Comparison of ENCODE assay signal across 32 cellular contexts in the genomic region with DNA sequence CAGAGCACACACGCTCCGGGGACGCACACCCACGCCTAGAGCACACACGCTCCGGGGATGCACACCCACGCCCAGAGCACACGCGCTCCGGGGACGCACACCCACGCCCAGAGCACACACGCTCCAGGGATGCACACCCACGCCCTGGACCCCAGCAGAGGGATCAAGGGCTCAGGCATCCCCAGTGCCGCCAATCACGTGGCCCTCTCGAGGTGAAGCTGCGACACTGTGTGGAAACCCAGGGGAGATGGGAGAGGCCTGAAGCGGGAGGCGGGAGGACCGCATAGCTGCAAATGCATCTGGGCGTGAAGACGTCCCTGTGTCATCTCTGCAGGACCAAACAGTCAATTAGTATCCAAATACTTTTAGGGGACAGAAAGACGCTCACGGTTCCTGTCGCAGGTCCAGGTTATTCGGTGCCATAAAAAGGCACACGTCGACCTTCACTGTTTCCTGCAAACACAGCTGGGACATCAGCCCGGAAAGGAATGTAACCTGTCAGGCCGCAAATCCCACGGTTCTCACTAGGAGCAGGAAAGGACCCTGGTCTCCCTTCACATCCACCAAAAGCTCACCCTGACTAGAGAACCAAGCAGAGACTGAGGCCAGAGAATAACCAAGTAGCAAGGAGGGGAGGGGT. TPM values are rescaled to one million over a fixed set of nuclear protein-coding genes. Genes with fewer than 3 reads are reported as not detected.
DNase-seq lines count a peak whose midpoint lies in the region; ATAC-seq, FAIRE-seq and TF ChIP-seq lines count a peak whose summit lies in the region.
"Had no signal": no experiment of that assay in that cellular context is flagged by ENCODE, and none has a peak within 500 bp of the region (broad histone marks: within the 10 kb centered on the region; RNA-seq: fewer than 3 reads in every experiment).

No MANE protein-coding gene starts in this region.

- FAIRE-seq in kidney (lab: Jason Lieb, UNC): no peak
- FAIRE-seq: GM12891, HTR-8/SVneo had no signal

- H3K36me3 ChIP-seq in SK-N-MC (ENCODE audit: insufficient read depth, low read length) (no peaks in the 10 kb centered on the region), kidney (ENCODE audit: control insufficient read depth in 1 of 2, insufficient read depth in 2 of 2, low read length in 2 of 2) (no peaks in the 10 kb centered on the region), sigmoid colon (no peaks in the 10 kb centered on the region)
- H3K36me3 ChIP-seq: cardiac muscle cell had no signal

- DNase-seq in activated CD4-positive, CD25-positive, alpha-beta regulatory T cell treated with anti-CD3 and anti-CD28 coated beads, Interleukin-2, amount 50 U/mL, for 72 hours: peak; percentile 11
- DNase-seq in SK-N-MC (ENCODE audit: low read depth, low spot score) (no peak), kidney (peak; percentile 64), sigmoid colon (peak; percentile 56), T-cell (no peak), NCI-H2227 treated with DMSO at 0.1 percent for 48 hours (lab: John Stamatoyannopoulos, UW) (no peak), CD14-positive monocyte (ENCODE audit: low spot score) (no peak)
- DNase-seq: activated CD4-positive, alpha-beta T cell treated with anti-CD3 and anti-CD28 coated beads, Interleukin-2, amount 10 ng/mL, durations not matched to agents 7 days and 5 days; AML-193; COR-L47; DND-41; Kasumi-1; left ventricle myocardium superior; NCI-H1048; NCI-H187 treated with DMSO at 0.1 percent for 48 hours; NCI-H226; NCI-H82; psoas muscle; SHP77 treated with DMSO at 0.1 percent for 48 hours; stimulated activated CD4-positive, alpha-beta T cell treated with anti-CD3 and anti-CD28 coated beads, Interleukin-4, amount 100 ng/mL, for 4 hours; stimulated activated naive CD8-positive, alpha-beta T cell treated with anti-CD3 and anti-CD28 coated beads, Interleukin-15, Interleukin-2, amounts not matched to agents 100 U/mL and 50 U/mL, for 24 hours; T-helper 1 cell had no signal

- 72 to 86% methylated on average over 32 of the region's 32 CpGs for WGBS in sigmoid colon, 2 donors

- H3K36me3 Mint-ChIP-seq in T-cell (no peaks in the 10 kb centered on the region), CD14-positive monocyte (no peaks in the 10 kb centered on the region)

- no peaks in the 10 kb centered on the region for H3K27me3 Mint-ChIP-seq in T-cell
- H3K27me3 Mint-ChIP-seq in CD14-positive monocyte (ENCODE audit: low read depth in 3 of 3): peaks cover 0 to 5% (median 5%) of the 10 kb centered on the region in 3 donors
- H3K27me3 Mint-ChIP-seq: activated CD4-positive, alpha-beta T cell treated with anti-CD3 and anti-CD28 coated beads, Interleukin-2, amount 10 ng/mL, durations not matched to agents 7 days and 5 days had no signal

- H3K9ac ChIP-seq in SK-N-MC (ENCODE audit: insufficient read length) (no peak overlapping the region), kidney (ENCODE audit: low read length in 2 of 2) (no peak overlapping the region)

- H3K4me1 ChIP-seq in kidney (ENCODE audit: control insufficient read depth in 1 of 2, insufficient read depth in 1 of 2, low read depth in 1 of 2, low read length in 2 of 2): no peaks in the 10 kb centered on the region
- H3K4me1 ChIP-seq in sigmoid colon: peaks cover 0 to 24% (median 10%) of the 10 kb centered on the region in 4 donors
- H3K4me1 ChIP-seq: psoas muscle had no signal

- no peak for TF ChIP-seq CTCF in kidney (IDR thresholded peaks at IDR 0.05; ENCODE audit: borderline replicate concordance, extremely low read depth, insufficient read depth)
- TF ChIP-seq CTCF in sigmoid colon (IDR thresholded peaks at IDR 0.05): no peak
- no peak for TF ChIP-seq CTCF in CD14-positive monocyte (IDR thresholded peaks at IDR 0.05)

- CTCF ChIA-PET in T-cell (lab: Charles Lee): no interaction called here

- H3K4me3 ChIP-seq in SK-N-MC (no peak overlapping the region; the same call in 1 of the 2 replicates), kidney (ENCODE audit: low read length in 2 of 2) (no peak overlapping the region), sigmoid colon (no peak overlapping the region)
- H3K4me3 ChIP-seq: cardiac muscle cell, mucosa of descending colon, psoas muscle, smooth muscle cell, tibial nerve had no signal

- POLR2A ChIA-PET in T-cell (lab: Charles Lee): no interaction called here

- H3K4me3 Mint-ChIP-seq in T-cell (no peak overlapping the region), CD14-positive monocyte (no peak overlapping the region)
- H3K4me3 Mint-ChIP-seq: activated CD4-positive, alpha-beta T cell treated with anti-CD3 and anti-CD28 coated beads, Interleukin-2, amount 10 ng/mL, durations not matched to agents 7 days and 5 days; dendritic cell treated with granulocyte-macrophage colony-stimulating factor and Interleukin-4, amounts not matched to agents 40 ng/mL and 50 ng/mL, for 4 days had no signal

- TF ChIP-seq POLR2A in sigmoid colon (IDR thresholded peaks at IDR 0.05): no peak

- H3K9me3 ChIP-seq in SK-N-MC (ENCODE audit: low read depth, low read length) (no peaks in the 10 kb centered on the region), kidney (ENCODE audit: control insufficient read depth in 1 of 2, low read length in 2 of 2) (no peaks in the 10 kb centered on the region), sigmoid colon (no peaks in the 10 kb centered on the region)
- H3K9me3 ChIP-seq: mucosa of descending colon, psoas muscle, tibial nerve had no signal

- H3K9me3 Mint-ChIP-seq in T-cell (no peaks in the 10 kb centered on the region), CD14-positive monocyte (no peaks in the 10 kb centered on the region)
- H3K9me3 Mint-ChIP-seq: activated CD4-positive, alpha-beta T cell treated with anti-CD3 and anti-CD28 coated beads, Interleukin-2, amount 10 ng/mL, durations not matched to agents 7 days and 5 days; activated T-helper 2 cell treated with anti-CD3 and anti-CD28 coated beads, Interferon-gamma antibody, Interleukin-2, Interleukin-4, amounts not matched to agents 10 μg/mL and 5 μg/mL and 100 μg/mL, durations not matched to agents 14 hours and 24 hours and 36 hours; dendritic cell treated with granulocyte-macrophage colony-stimulating factor and Interleukin-4, amounts not matched to agents 40 ng/mL and 50 ng/mL, for 4 days had no signal

- no peak for ATAC-seq in activated CD4-positive, CD25-positive, alpha-beta regulatory T cell treated with anti-CD3 and anti-CD28 coated beads, Interleukin-2, amount 50 U/mL, for 24 hours
- ATAC-seq in T-cell (replicated peaks in 1 of 4): no peak
- ATAC-seq: left ventricle myocardium superior; mucosa of descending colon; psoas muscle; stimulated activated naive CD8-positive, alpha-beta T cell treated with anti-CD3 and anti-CD28 coated beads, Interleukin-15, Interleukin-2, amounts not matched to agents 100 U/mL and 50 U/mL, for 24 hours had no signal

- intact Hi-C loops in kidney (cut with DNase I) (no loop called here), sigmoid colon (cut with DNase I) (no loop called here), CD14-positive monocyte (cut with micrococcal nuclease) (no loop called here)

- H3K27me3 ChIP-seq in sigmoid colon: no peaks in the 10 kb centered on the region
- H3K27me3 ChIP-seq: cardiac muscle cell, tibial nerve had no signal

- H3K27ac ChIP-seq in SK-N-MC (peak overlapping the region; percentile 78), kidney (ENCODE audit: low read depth in 2 of 2, low read length in 2 of 2) (peak overlapping the region in 1 of 2 donors; percentile 6), sigmoid colon (no peak overlapping the region)
- H3K27ac ChIP-seq: cardiac muscle cell, psoas muscle, tibial nerve had no signal

- no peaks in the 10 kb centered on the region for H3K4me1 Mint-ChIP-seq in T-cell
- H3K4me1 Mint-ChIP-seq in CD14-positive monocyte: no peaks in the 10 kb centered on the region
- H3K4me1 Mint-ChIP-seq: activated CD4-positive, alpha-beta T cell treated with anti-CD3 and anti-CD28 coated beads, Interleukin-2, amount 10 ng/mL, durations not matched to agents 7 days and 5 days had no signal

- H3K27ac Mint-ChIP-seq in T-cell (no peak overlapping the region), CD14-positive monocyte (peak overlapping the region in 1 of 7 donors; percentile 3)
- H3K27ac Mint-ChIP-seq: activated CD4-positive, alpha-beta T cell treated with anti-CD3 and anti-CD28 coated beads, Interleukin-2, amount 10 ng/mL, durations not matched to agents 7 days and 5 days; activated T-helper 2 cell treated with anti-CD3 and anti-CD28 coated beads, Interferon-gamma antibody, Interleukin-2, Interleukin-4, amounts not matched to agents 10 μg/mL and 5 μg/mL and 100 μg/mL, durations not matched to agents 14 hours and 24 hours and 36 hours; dendritic cell treated with granulocyte-macrophage colony-stimulating factor and Interleukin-4, amounts not matched to agents 40 ng/mL and 50 ng/mL, for 4 days had no signal

- no peak for TF ChIP-seq EP300 in sigmoid colon (IDR thresholded peaks at IDR 0.05)

RNA-seq across cellular contexts. Expression of gene TBC1D16, which starts 56.4 kb away (rescaled TPM):
- total RNA-seq in kidney: 68.0 TPM
- polyA plus RNA-seq in kidney (ENCODE audit: insufficient read depth, low read depth, low replicate concordance): 9.1 TPM
- 10 to 100 TPM; 15.1 to 21.9 (median 16.2) TPM for total RNA-seq in sigmoid colon
- polyA plus RNA-seq in sigmoid colon: 10 to 100 TPM in 1 of 3 donors, 1 to 10 TPM in 2; 3.6 to 17.2 (median 4.2) TPM
- 1 to 10 TPM; 1.9 to 6.1 (median 3.4) TPM for total RNA-seq in T-cell
- polyA plus RNA-seq in CD14-positive monocyte: under 1 TPM; 0.11 to 0.27 TPM

RNA-seq across cellular contexts. Expression of gene CCDC40, which starts 57.1 kb away (rescaled TPM):
- total RNA-seq in kidney (22.6 TPM), sigmoid colon (10 to 100 TPM in 1 of 4 donors, 1 to 10 TPM in 3; 5.3 to 25.8 (median 6.4) TPM), T-cell (1 to 10 TPM in 4 of 5 donors, under 1 TPM in 1; 0.70 to 3.1 (median 1.4) TPM)
- polyA plus RNA-seq in kidney (ENCODE audit: insufficient read depth, low read depth, low replicate concordance) (5.1 TPM), sigmoid colon (1 to 10 TPM in 1 of 3 donors, not detected in 2; 1.4 TPM), CD14-positive monocyte (under 1 TPM in 1 of 2 donors, not detected in 1; 0.21 TPM)
- total RNA-seq: activated CD4-positive, alpha-beta T cell treated with anti-CD3 and anti-CD28 coated beads, Interleukin-2, amount 10 ng/mL, durations not matched to agents 7 days and 5 days; activated T-helper 2 cell treated with anti-CD3 and anti-CD28 coated beads, Interferon-gamma antibody, Interleukin-2, Interleukin-4, amounts not matched to agents 10 μg/mL and 5 μg/mL and 100 μg/mL, durations not matched to agents 14 hours and 24 hours and 36 hours; OCI-LY7 had no signal

Comparison
In these comparisons a context has a peak if more than half of its experiments do, and no peak if none do; other contexts are left out.
1. DNase-seq: peak in activated CD4-positive, CD25-positive, alpha-beta regulatory T cell treated with anti-CD3 and anti-CD28 coated beads, Interleukin-2, amount 50 U/mL, for 72 hours (single experiment), kidney (single experiment) and sigmoid colon (single experiment); none in SK-N-MC (single experiment), T-cell (0 of 34), NCI-H2227 treated with DMSO at 0.1 percent for 48 hours (single experiment) and CD14-positive monocyte (single experiment).